In genomic region chr5:177427211-177427822, GRCh38 we compare ENCODE assay signal across 8 cellular contexts. TPM values are rescaled to one million over a fixed set of nuclear protein-coding genes. Genes with fewer than 3 reads are reported as not detected.
A peak's percentile ranks its signal among the peaks of the same experiment; 100 is the strongest.
DNase-seq lines count a peak whose midpoint lies in the region; ATAC-seq and TF ChIP-seq lines count a peak whose summit lies in the region.

No MANE protein-coding gene starts in this region.

- TF ChIP-seq CTCF in stomach (IDR thresholded peaks at IDR 0.05): no peak

- intact Hi-C loops in activated CD4-positive, alpha-beta memory T cell treated with anti-CD3 and anti-CD28 coated beads for 36 hours (cut with micrococcal nuclease): loop anchor here (2.0 kb wide), 2 partner anchors 15 to 891 kb away; partner anchors contain the start of gene RNF44
- intact Hi-C loops in stomach (cut with DNase I; ENCODE audit: low total_unique reads): no loop called here

- no peaks in the 10 kb centered on the region for H3K27me3 ChIP-seq in iPS DF 6.9 (ENCODE audit: control insufficient read depth, insufficient read depth, low read length)
- no peaks in the 10 kb centered on the region for H3K27me3 ChIP-seq in stomach

- ATAC-seq in GM21367 (IDR thresholded peaks at IDR 0.05; ENCODE audit: unreplicated experiment): no peak

- H3K9me3 ChIP-seq in iPS DF 6.9 (ENCODE audit: control insufficient read depth, insufficient read depth, low read length): no peaks in the 10 kb centered on the region
- H3K9me3 ChIP-seq in stomach: no peaks in the 10 kb centered on the region

- H3K4me1 Mint-ChIP-seq in activated naive CD4-positive, alpha-beta T cell treated with anti-CD3 and anti-CD28 coated beads, Interleukin-2, amount 10 ng/mL, durations not matched to agents 7 days and 5 days: peaks cover 60% of the 10 kb centered on the region
- peaks cover 48% of the 10 kb centered on the region for H3K4me1 Mint-ChIP-seq in activated CD4-positive, alpha-beta memory T cell treated with anti-CD3 and anti-CD28 coated beads for 36 hours (ENCODE audit: low read depth)

- TF ChIP-seq EP300 in stomach (IDR thresholded peaks at IDR 0.05): no peak

- POLR2A ChIA-PET in activated CD4-positive, alpha-beta memory T cell treated with anti-CD3 and anti-CD28 coated beads for 36 hours (lab: Charles Lee): interaction anchor here (0.7 to 10.6 kb wide), 10 partner anchors 14 to 890 kb away, joined by 3 to 319 read pairs (median 10); partner anchors contain the start of genes LMAN2, PRR7 and RNF44

- H3K4me1 ChIP-seq in iPS DF 6.9 (ENCODE audit: control insufficient read depth, insufficient read depth, low read length) (no peaks in the 10 kb centered on the region), stomach (peaks cover 23 to 65% (median 58%) of the 10 kb centered on the region in 4 donors)

- no peak for TF ChIP-seq POLR2A in stomach (IDR thresholded peaks at IDR 0.05)

- peak overlapping the region; percentile 95 for H3K27ac Mint-ChIP-seq in activated naive CD4-positive, alpha-beta T cell treated with anti-CD3 and anti-CD28 coated beads, Interleukin-2, amount 10 ng/mL, durations not matched to agents 7 days and 5 days
- H3K27ac Mint-ChIP-seq in activated CD4-positive, alpha-beta memory T cell treated with anti-CD3 and anti-CD28 coated beads for 36 hours: peak overlapping the region; percentile 97

- peaks cover 13% of the 10 kb centered on the region; the same call in 1 of the 2 replicates for H3K36me3 ChIP-seq in iPS DF 6.9 (ENCODE audit: control insufficient read depth, insufficient read depth, low read length)
- peaks cover 9 to 26% (median 22%) of the 10 kb centered on the region in 4 donors for H3K36me3 ChIP-seq in stomach

- CTCF ChIA-PET in activated naive CD4-positive, alpha-beta T cell treated with anti-CD3 and anti-CD28 coated beads, Interleukin-2, amount 10 ng/mL, durations not matched to agents 7 days and 5 days (lab: Charles Lee): interaction anchor here (1.6 to 14.5 kb wide), 3 partner anchors 22 to 117 kb away, joined by 5 to 172 read pairs (median 89); partner anchors contain the start of genes F12 and PFN3
- CTCF ChIA-PET in activated CD4-positive, alpha-beta memory T cell treated with anti-CD3 and anti-CD28 coated beads for 36 hours (lab: Charles Lee): interaction anchor here (1.2 to 15.3 kb wide), 7 partner anchors 17 to 109 kb away, joined by 3 to 220 read pairs (median 22); partner anchors contain the start of genes PFN3 and PRR7

- no CpG with 5 or more reads among the region's 11 CpGs for WGBS in iPS DF 6.9 (ENCODE audit: insufficient coverage, insufficient read length)
- WGBS in stomach, 5 donors: 6 to 10% (median 8%) methylated on average over 10 to 11 of the region's 11 CpGs

- peaks cover 48% of the 10 kb centered on the region for H3K36me3 Mint-ChIP-seq in activated naive CD4-positive, alpha-beta T cell treated with anti-CD3 and anti-CD28 coated beads, Interleukin-2, amount 10 ng/mL, durations not matched to agents 7 days and 5 days
- H3K36me3 Mint-ChIP-seq in activated CD4-positive, alpha-beta memory T cell treated with anti-CD3 and anti-CD28 coated beads for 36 hours: peaks cover 42% of the 10 kb centered on the region

- peak; percentile 33 for DNase-seq in activated naive CD4-positive, alpha-beta T cell treated with anti-CD3 and anti-CD28 coated beads, Interleukin-2, amount 10 ng/mL, durations not matched to agents 7 days and 5 days
- DNase-seq in activated naive CD4-positive, alpha-beta T cell (lab: John Stamatoyannopoulos, UW): no peak
- peak; percentile 43 for DNase-seq in activated CD4-positive, alpha-beta memory T cell treated with anti-CD3 and anti-CD28 coated beads for 36 hours
- DNase-seq in iPS DF 6.9 (ENCODE audit: low read depth, low spot score) (no peak), stomach (no peak), foreskin melanocyte (no peak)
- no peak for DNase-seq in stimulated activated CD4-positive, alpha-beta T cell treated with anti-CD3 and anti-CD28 coated beads, Interleukin-1b, Interleukin-23, amount 100 ng/mL, for 48 hours

- H3K9me3 Mint-ChIP-seq in activated naive CD4-positive, alpha-beta T cell treated with anti-CD3 and anti-CD28 coated beads, Interleukin-2, amount 10 ng/mL, durations not matched to agents 7 days and 5 days: no peaks in the 10 kb centered on the region
- no peaks in the 10 kb centered on the region for H3K9me3 Mint-ChIP-seq in activated CD4-positive, alpha-beta memory T cell treated with anti-CD3 and anti-CD28 coated beads for 36 hours

- no peaks in the 10 kb centered on the region for H3K27me3 Mint-ChIP-seq in activated naive CD4-positive, alpha-beta T cell treated with anti-CD3 and anti-CD28 coated beads, Interleukin-2, amount 10 ng/mL, durations not matched to agents 7 days and 5 days
- H3K27me3 Mint-ChIP-seq in activated CD4-positive, alpha-beta memory T cell treated with anti-CD3 and anti-CD28 coated beads for 36 hours: no peaks in the 10 kb centered on the region

- no peak overlapping the region for H3K27ac ChIP-seq in iPS DF 6.9 (ENCODE audit: low read length)
- H3K27ac ChIP-seq in stomach: peak overlapping the region; percentile 85 to 98 (median 93)

- peak overlapping the region; percentile 74; the same call in 1 of the 2 replicates for H3K4me3 ChIP-seq in iPS DF 6.9 (ENCODE audit: low read length)
- peak overlapping the region; percentile 61 to 85 (median 80) for H3K4me3 ChIP-seq in stomach

- H3K4me3 Mint-ChIP-seq in activated naive CD4-positive, alpha-beta T cell treated with anti-CD3 and anti-CD28 coated beads, Interleukin-2, amount 10 ng/mL, durations not matched to agents 7 days and 5 days: peak overlapping the region; percentile 92
- peak overlapping the region; percentile 97 for H3K4me3 Mint-ChIP-seq in activated CD4-positive, alpha-beta memory T cell treated with anti-CD3 and anti-CD28 coated beads for 36 hours

RNA-seq across cellular contexts. Expression of gene GRK6, which starts 0.8 kb away (rescaled TPM):
- 100 to 1,000 TPM; 177 to 178 TPM for total RNA-seq in activated CD4-positive, alpha-beta memory T cell treated with anti-CD3 and anti-CD28 coated beads for 36 hours
- 10 to 100 TPM in 4 of 5 donors, 1 to 10 TPM in 1; 1.8 to 91.2 (median 19.1) TPM for total RNA-seq in stomach
- polyA plus RNA-seq in stomach: 10 to 100 TPM; 14.6 to 20.2 (median 16.2) TPM

RNA-seq across cellular contexts. Expression of gene F12, which starts 18.0 kb away (rescaled TPM):
- total RNA-seq in activated CD4-positive, alpha-beta memory T cell treated with anti-CD3 and anti-CD28 coated beads for 36 hours: 1 to 10 TPM; 5.1 to 5.9 TPM
- total RNA-seq in stomach: 10 to 100 TPM in 2 of 5 donors, not detected in 3; 52.4 to 68.3 TPM
- 10 to 100 TPM in 1 of 3 donors, under 1 TPM in 1, not detected in 1; 0.50 to 13.6 TPM for polyA plus RNA-seq in stomach

RNA-seq across cellular contexts. Expression of gene PRR7, which starts 19.3 kb away (rescaled TPM):
- total RNA-seq in activated CD4-positive, alpha-beta memory T cell treated with anti-CD3 and anti-CD28 coated beads for 36 hours: 10 to 100 TPM; 13.3 to 13.6 TPM
- under 1 TPM in 1 of 5 donors, not detected in 4; 0.73 TPM for total RNA-seq in stomach
- 1 to 10 TPM in 2 of 3 donors, under 1 TPM in 1; 0.61 to 3.7 (median 1.5) TPM for polyA plus RNA-seq in stomach

RNA-seq across cellular contexts. Expression of gene PFN3, which starts 26.9 kb away (rescaled TPM):
- not detected for total RNA-seq in activated CD4-positive, alpha-beta memory T cell treated with anti-CD3 and anti-CD28 coated beads for 36 hours
- not detected for total RNA-seq in stomach
- polyA plus RNA-seq in stomach: not detected

RNA-seq across cellular contexts. Expression of gene SLC34A1, which starts 43.1 kb away (rescaled TPM):
- under 1 TPM in 1 of 2 experiments, not detected in 1; 0.15 TPM for total RNA-seq in activated CD4-positive, alpha-beta memory T cell treated with anti-CD3 and anti-CD28 coated beads for 36 hours
- total RNA-seq in stomach: not detected
- polyA plus RNA-seq in stomach: under 1 TPM in 1 of 3 donors, not detected in 2; 0.10 TPM

Comparison
In these comparisons a context has a peak if more than half of its experiments do, and no peak if none do; other contexts are left out.
1. DNase-seq: peak in activated naive CD4-positive, alpha-beta T cell treated with anti-CD3 and anti-CD28 coated beads, Interleukin-2, amount 10 ng/mL, durations not matched to agents 7 days and 5 days (single experiment) and activated CD4-positive, alpha-beta memory T cell treated with anti-CD3 and anti-CD28 coated beads for 36 hours (single experiment); none in activated naive CD4-positive, alpha-beta T cell (0 of 4), iPS DF 6.9 (single experiment), stomach (single experiment), stimulated activated CD4-positive, alpha-beta T cell treated with anti-CD3 and anti-CD28 coated beads, Interleukin-1b, Interleukin-23, amount 100 ng/mL, for 48 hours (single experiment) and foreskin melanocyte (single experiment).
2. RNA of gene PRR7, which starts 19.3 kb away (total RNA-seq): 13.3 to 13.6 TPM in activated CD4-positive, alpha-beta memory T cell treated with anti-CD3 and anti-CD28 coated beads for 36 hours; 0.73 TPM in stomach; every median in the first group is over 4 times any median in the second.